ENCODE assay signal across 27 cellular contexts in the genomic region with DNA sequence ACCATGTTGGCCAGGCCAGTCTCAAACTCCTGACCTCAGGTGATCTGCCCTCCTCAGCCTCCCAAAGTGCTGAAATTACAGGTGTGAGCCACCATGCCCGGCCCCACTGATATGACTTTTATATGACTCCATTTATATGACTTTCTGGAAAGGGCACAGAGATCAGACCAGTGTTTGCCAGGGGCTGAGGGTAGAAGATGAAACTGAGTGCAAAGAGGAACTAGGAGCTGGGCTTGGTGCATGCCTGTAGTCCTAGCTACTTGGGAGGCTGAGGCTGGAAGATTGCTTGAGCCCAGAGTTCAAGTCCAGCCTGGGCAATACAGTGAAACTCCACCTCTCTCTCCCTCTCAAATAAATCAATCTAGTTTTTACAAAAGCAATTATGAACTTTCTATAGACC.
"Had no signal": no experiment of that assay in that cellular context is flagged by ENCODE, and none has a peak within 500 bp of the region (broad histone marks: within the 10 kb centered on the region; RNA-seq: fewer than 3 reads in every experiment).

No MANE protein-coding gene starts in this region.

- H3K4me3 Mint-ChIP-seq: activated CD4-positive, alpha-beta memory T cell treated with anti-CD3 and anti-CD28 coated beads for 36 hours; activated CD4-positive, alpha-beta T cell treated with anti-CD3 and anti-CD28 coated beads, Interleukin-2, amount 10 ng/mL, durations not matched to agents 7 days and 5 days; activated naive CD4-positive, alpha-beta T cell treated with anti-CD3 and anti-CD28 coated beads for 36 hours; activated naive CD8-positive, alpha-beta T cell treated with anti-CD3 and anti-CD28 coated beads, Interleukin-2, amount 10 ng/mL, durations not matched to agents 7 days and 5 days; activated T-cell treated with anti-CD3 and anti-CD28 coated beads, Interleukin-2, amount 50 U/mL, for 4 hours had no signal

- H3K9ac ChIP-seq: SK-N-SH had no signal

- H3K27me3 Mint-ChIP-seq: activated CD4-positive, alpha-beta memory T cell treated with anti-CD3 and anti-CD28 coated beads for 36 hours; activated CD4-positive, alpha-beta T cell treated with anti-CD3 and anti-CD28 coated beads, Interleukin-2, amount 10 ng/mL, durations not matched to agents 7 days and 5 days; activated naive CD8-positive, alpha-beta T cell treated with anti-CD3 and anti-CD28 coated beads, Interleukin-2, amount 10 ng/mL, durations not matched to agents 7 days and 5 days; IgD-negative memory B cell had no signal

- DNase-seq: activated CD4-positive, alpha-beta memory T cell treated with anti-CD3 and anti-CD28 coated beads for 36 hours; activated CD4-positive, alpha-beta T cell treated with anti-CD3 and anti-CD28 coated beads, Interleukin-2, amount 10 ng/mL, durations not matched to agents 7 days and 5 days; activated CD4-positive, CD25-positive, alpha-beta regulatory T cell; activated CD8-positive, alpha-beta memory T cell treated with anti-CD3 and anti-CD28 coated beads for 24 hours; activated effector memory CD4-positive, alpha-beta T cell treated with anti-CD3 and anti-CD28 coated beads, Interleukin-2, amount 50 U/mL, for 16 hours; activated naive CD4-positive, alpha-beta T cell treated with anti-CD3 and anti-CD28 coated beads for 36 hours; activated naive CD8-positive, alpha-beta T cell treated with anti-CD3 and anti-CD28 coated beads, Interleukin-2, amount 10 ng/mL, durations not matched to agents 7 days and 5 days; activated T-cell treated with anti-CD3 and anti-CD28 coated beads, Interleukin-2, amount 50 U/mL, for 4 hours; aorta; caudate nucleus; KG1; NCI-H1048; NCI-H1436; NCI-H1694 treated with DMSO at 0.1 percent for 48 hours; NCI-H2029 treated with DMSO at 0.1 percent for 48 hours; NCI-H345; NCI-H510A treated with DMSO at 0.1 percent for 48 hours; NCI-H69; NK-92 treated with Interleukin-12 subunit alpha and Interleukin-12 subunit beta, amount 100 ng/mL, for 24 hours; Peyer's patch; Right ventricle myocardium superior; SJCRH30; SK-N-SH; SW 1271 had no signal

- H3K27ac ChIP-seq: breast epithelium, Peyer's patch, RWPE1, SJCRH30 had no signal

- H3K27me3 ChIP-seq: breast epithelium, Peyer's patch, SJCRH30 had no signal

- H3K27ac Mint-ChIP-seq: activated CD4-positive, alpha-beta memory T cell treated with anti-CD3 and anti-CD28 coated beads for 36 hours; activated CD4-positive, alpha-beta T cell treated with anti-CD3 and anti-CD28 coated beads, Interleukin-2, amount 10 ng/mL, durations not matched to agents 7 days and 5 days; activated naive CD4-positive, alpha-beta T cell treated with anti-CD3 and anti-CD28 coated beads for 36 hours; activated naive CD8-positive, alpha-beta T cell treated with anti-CD3 and anti-CD28 coated beads, Interleukin-2, amount 10 ng/mL, durations not matched to agents 7 days and 5 days had no signal

- H3K4me2 ChIP-seq: SK-N-SH had no signal

- H3K9me3 Mint-ChIP-seq: activated CD4-positive, alpha-beta memory T cell treated with anti-CD3 and anti-CD28 coated beads for 36 hours; activated CD4-positive, alpha-beta T cell treated with anti-CD3 and anti-CD28 coated beads, Interleukin-2, amount 10 ng/mL, durations not matched to agents 7 days and 5 days; activated naive CD8-positive, alpha-beta T cell treated with anti-CD3 and anti-CD28 coated beads, Interleukin-2, amount 10 ng/mL, durations not matched to agents 7 days and 5 days; activated T-cell treated with anti-CD3 and anti-CD28 coated beads, Interleukin-2, amount 50 U/mL, for 4 hours; IgD-negative memory B cell had no signal

- H3K36me3 ChIP-seq: breast epithelium, Peyer's patch had no signal

- H3K4me3 ChIP-seq: breast epithelium, Peyer's patch, SJCRH30 had no signal

- H3K4me1 ChIP-seq: breast epithelium had no signal

- H3K9me3 ChIP-seq: breast epithelium, Peyer's patch, SK-N-SH had no signal
